8 cellular contexts compared by ENCODE assay signal in the genomic region with DNA sequence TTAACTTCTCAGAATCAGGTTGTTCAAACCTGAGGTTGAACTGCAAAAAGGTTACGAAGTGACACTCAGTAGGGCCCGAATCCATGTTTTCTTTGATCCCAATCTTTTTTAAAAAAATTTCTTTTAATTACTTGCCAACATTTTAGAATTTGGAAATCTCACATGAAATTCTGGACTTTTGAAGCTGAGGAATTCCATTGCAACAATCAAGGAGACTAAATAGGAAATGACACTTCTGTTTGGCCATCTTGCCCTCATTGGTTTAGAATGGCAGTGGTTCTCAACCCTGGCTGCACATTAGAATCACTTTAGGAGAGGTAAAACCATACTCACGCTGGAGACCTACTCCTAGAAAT. TPM values are rescaled to one million over a fixed set of nuclear protein-coding genes. Genes with fewer than 3 reads are reported as not detected.
DNase-seq lines count a peak whose midpoint lies in the region; ATAC-seq and TF ChIP-seq lines count a peak whose summit lies in the region.

No MANE protein-coding gene starts in this region.

- DNase-seq in HL-60 (ENCODE audit: low read depth in 1 of 2, low spot score in 1 of 2) = no peak
- no peak for DNase-seq in chondrocyte (ENCODE audit: low spot score)
- DNase-seq in naive thymus-derived CD4-positive, alpha-beta T cell = no peak
- no peak for DNase-seq in inferior parietal cortex (ENCODE audit: extremely low spot score)
- no peak for DNase-seq in KG1 (lab: John Stamatoyannopoulos, UW)
- no peak for DNase-seq in posterior vena cava (ENCODE audit: low spot score)
- DNase-seq in activated effector memory CD4-positive, alpha-beta T cell treated with anti-CD3 and anti-CD28 coated beads, Interleukin-2, amount 50 U/mL, for 16 hours = no peak

- peaks cover 6 to 19% of the 10 kb centered on the region in 2 donors for H3K4me1 ChIP-seq in naive thymus-derived CD4-positive, alpha-beta T cell (ENCODE audit: control insufficient read depth in 2 of 2, insufficient read depth in 2 of 2, low read length in 2 of 2)

- H3K36me3 ChIP-seq in naive thymus-derived CD4-positive, alpha-beta T cell (ENCODE audit: control insufficient read depth in 2 of 3, insufficient read depth in 3 of 3, low read length in 3 of 3) = peaks cover 0 to 5% (median 0%) of the 10 kb centered on the region in 3 experiments

- no peaks in the 10 kb centered on the region for H3K9me3 ChIP-seq in naive thymus-derived CD4-positive, alpha-beta T cell (ENCODE audit: control insufficient read depth in 2 of 3, low read length in 3 of 3)

- peak overlapping the region; percentile 98 for H3K4me3 Mint-ChIP-seq in chondrocyte (ENCODE audit: unreplicated experiment)
- peak overlapping the region; percentile 93 to 100 (median 99) for H3K4me3 Mint-ChIP-seq in naive thymus-derived CD4-positive, alpha-beta T cell

- no peaks in the 10 kb centered on the region for H3K9me3 Mint-ChIP-seq in chondrocyte (ENCODE audit: low read depth)
- H3K9me3 Mint-ChIP-seq in naive thymus-derived CD4-positive, alpha-beta T cell = peaks cover 0 to 3% (median 0%) of the 10 kb centered on the region in 11 donors

- H3K27me3 ChIP-seq in HL-60 (ENCODE audit: insufficient read depth, poor library complexity, severe bottlenecking) = no peaks in the 10 kb centered on the region
- H3K27me3 ChIP-seq in naive thymus-derived CD4-positive, alpha-beta T cell (ENCODE audit: control insufficient read depth in 2 of 2, insufficient read depth in 2 of 2, low read length in 2 of 2) = peaks cover 0 to 6% of the 10 kb centered on the region in 2 donors

- no peaks in the 10 kb centered on the region for H3K36me3 Mint-ChIP-seq in chondrocyte (ENCODE audit: low read depth)
- H3K36me3 Mint-ChIP-seq in naive thymus-derived CD4-positive, alpha-beta T cell = peaks cover 0 to 10% (median 3%) of the 10 kb centered on the region in 5 donors

- H3K27me3 Mint-ChIP-seq in chondrocyte (ENCODE audit: low read depth) = no peaks in the 10 kb centered on the region
- peaks cover 15 to 39% (median 19%) of the 10 kb centered on the region in 5 donors for H3K27me3 Mint-ChIP-seq in naive thymus-derived CD4-positive, alpha-beta T cell

- intact Hi-C loops in naive thymus-derived CD4-positive, alpha-beta T cell (cut with micrococcal nuclease) = loop anchor here (2.0 to 10.0 kb wide), 7 partner anchors 62 to 1750 kb away; a partner anchor contains a TSS
- intact Hi-C loops in posterior vena cava (cut with DNase I) = no loop called here

- CTCF ChIA-PET in naive thymus-derived CD4-positive, alpha-beta T cell (lab: Charles Lee) = interaction anchor here (1.0 kb wide), 1 partner anchor 8 kb away, joined by 3 read pairs; no protein-coding TSS in a partner anchor

- H3K27ac Mint-ChIP-seq in chondrocyte (ENCODE audit: unreplicated experiment) = peak overlapping the region; percentile 96
- peak overlapping the region; percentile 94 to 100 (median 99) for H3K27ac Mint-ChIP-seq in naive thymus-derived CD4-positive, alpha-beta T cell

- TF ChIP-seq CTCF in C4-2B (conservative IDR thresholded peaks at IDR 0.05) (no peak; the same call in 1 of the 2 replicates), HL-60 (IDR thresholded peaks at IDR 0.05; ENCODE audit: insufficient read depth, low read length) (no peak), chondrocyte (IDR thresholded peaks at IDR 0.05) (no peak)

- H3K4me3 ChIP-seq in HL-60 (replicated peaks; ENCODE audit: insufficient read depth, low read length) = peak overlapping the region; percentile 66
- H3K4me3 ChIP-seq in naive thymus-derived CD4-positive, alpha-beta T cell (ENCODE audit: low read length) = peak overlapping the region; percentile 83

- H3K27ac ChIP-seq in C4-2B = peak overlapping the region; percentile 83
- H3K27ac ChIP-seq in HL-60 (replicated peaks) = peak overlapping the region; percentile 87
- peak overlapping the region; percentile 94 for H3K27ac ChIP-seq in naive thymus-derived CD4-positive, alpha-beta T cell (ENCODE audit: low read depth, low read length)

- no peak for ATAC-seq in naive thymus-derived CD4-positive, alpha-beta T cell

- POLR2A ChIA-PET in naive thymus-derived CD4-positive, alpha-beta T cell (lab: Charles Lee) = interaction anchor here (0.6 to 1.5 kb wide), 9 partner anchors 10 to 877 kb away, joined by 3 to 7 read pairs (median 3); no protein-coding TSS in a partner anchor

- H3K4me1 Mint-ChIP-seq in chondrocyte (ENCODE audit: low read depth) = peaks cover 29% of the 10 kb centered on the region
- H3K4me1 Mint-ChIP-seq in naive thymus-derived CD4-positive, alpha-beta T cell = peaks cover 14 to 48% (median 38%) of the 10 kb centered on the region in 7 donors

RNA-seq across cellular contexts. Expression of a gene that starts 0.5 kb away (rescaled TPM):
- 213 to 269 TPM (median 240 TPM) in 3 replicates for total RNA-seq in chondrocyte
- total RNA-seq in naive thymus-derived CD4-positive, alpha-beta T cell = 100 to 1,000 TPM; 302 to 737 (median 649) TPM
- polyA plus RNA-seq in naive thymus-derived CD4-positive, alpha-beta T cell = 100 to 1,000 TPM; 331 to 412 TPM
- 100 to 1,000 TPM; 227 to 235 TPM for total RNA-seq in posterior vena cava

Comparison
In these comparisons a context has a peak if more than half of its experiments do, and no peak if none do; other contexts are left out.
1. intact Hi-C loops: an anchor here in naive thymus-derived CD4-positive, alpha-beta T cell (2.0 to 10.0 kb wide); none called in posterior vena cava.